Comparison of ENCODE assay signal across 8 cellular contexts in the genomic region with DNA sequence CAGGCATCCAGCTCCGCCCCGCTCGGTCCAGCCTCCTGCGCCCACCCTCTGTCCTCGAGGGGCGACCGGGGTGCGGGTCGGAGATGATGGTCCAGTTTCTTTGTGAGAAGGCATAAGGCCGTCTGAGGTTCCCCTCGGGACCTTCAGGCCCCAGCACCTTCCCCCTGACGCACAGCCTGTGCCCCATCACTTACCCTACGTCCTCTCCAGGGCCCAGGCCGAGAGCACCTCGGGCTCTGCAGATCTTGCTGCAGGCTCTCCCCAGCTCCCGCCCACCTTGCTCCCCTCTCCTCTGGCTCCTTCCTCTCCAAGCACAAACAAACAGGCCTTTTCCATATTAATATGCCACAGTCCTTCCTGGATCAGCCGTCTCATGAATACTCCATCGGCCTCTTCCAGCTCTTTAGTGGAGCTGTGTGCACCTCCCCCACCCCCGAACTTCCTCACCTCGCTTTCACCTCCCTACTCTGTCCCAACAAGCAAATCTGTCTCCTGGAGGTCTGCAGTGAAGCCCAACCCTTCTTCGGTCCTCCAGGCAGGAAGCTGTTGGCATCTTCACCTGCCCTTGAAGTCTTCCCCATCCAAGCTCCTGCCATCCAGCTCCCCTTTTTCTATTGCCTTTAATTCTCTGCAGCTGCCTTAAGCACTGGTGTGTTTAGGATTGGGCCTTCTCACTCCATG. TPM values are rescaled to one million over a fixed set of nuclear protein-coding genes. Genes with fewer than 3 reads are reported as not detected.
A peak's percentile ranks its signal among the peaks of the same experiment; 100 is the strongest.
DNase-seq lines count a peak whose midpoint lies in the region; ATAC-seq lines count a peak whose summit lies in the region.

No MANE protein-coding gene starts in this region.

- H3K4me1 Mint-ChIP-seq in natural killer cell treated with Interleukin-12 subunit alpha and Interleukin-12 subunit beta and Interleukin-15 and Interleukin-18, amount 100 ng/mL, for 72 hours (ENCODE audit: low read depth in 2 of 2) = peaks cover 17 to 19% of the 10 kb centered on the region in 2 donors

- ATAC-seq in natural killer cell treated with Interleukin-12 subunit alpha and Interleukin-12 subunit beta and Interleukin-15 and Interleukin-18, amount 100 ng/mL, for 72 hours = no peak
- no peak for ATAC-seq in HG02610 (IDR thresholded peaks at IDR 0.05; ENCODE audit: unreplicated experiment)
- no peak for ATAC-seq in HG02973 (IDR thresholded peaks at IDR 0.05; ENCODE audit: unreplicated experiment)

- peak overlapping the region; percentile 96 for H3K27ac ChIP-seq in caudate nucleus (ENCODE audit: low read depth, low read length)

- no peaks in the 10 kb centered on the region for H3K36me3 ChIP-seq in H7 (replicated peaks; ENCODE audit: control insufficient read depth, insufficient read depth, low read length)

- H3K4me3 Mint-ChIP-seq in natural killer cell treated with Interleukin-12 subunit alpha and Interleukin-12 subunit beta and Interleukin-15 and Interleukin-18, amount 100 ng/mL, for 72 hours = peak overlapping the region; percentile 71

- no peaks in the 10 kb centered on the region for H3K9me3 Mint-ChIP-seq in natural killer cell treated with Interleukin-12 subunit alpha and Interleukin-12 subunit beta and Interleukin-15 and Interleukin-18, amount 100 ng/mL, for 72 hours

- no peak overlapping the region for H3K27ac Mint-ChIP-seq in natural killer cell treated with Interleukin-12 subunit alpha and Interleukin-12 subunit beta and Interleukin-15 and Interleukin-18, amount 100 ng/mL, for 72 hours

- DNase-seq in AG08396 (ENCODE audit: low spot score) = peak; percentile 7
- peak; percentile 65 for DNase-seq in H7
- DNase-seq in caudate nucleus (lab: John Stamatoyannopoulos, UW) = peak in 5 of 61 donors; percentile 9 to 45 (median 24)
- DNase-seq in natural killer cell treated with Interleukin-12 subunit alpha and Interleukin-12 subunit beta and Interleukin-15 and Interleukin-18, amount 100 ng/mL, for 72 hours (ENCODE audit: low spot score) = no peak
- no peak for DNase-seq in mucosa of gallbladder (ENCODE audit: low spot score)
- no peak for DNase-seq in COLO829 (ENCODE audit: low spot score)

- H3K4me3 ChIP-seq in H7 (ENCODE audit: insufficient read depth, low read depth, low read length) = peak overlapping the region; percentile 58

- no peaks in the 10 kb centered on the region for H3K36me3 Mint-ChIP-seq in natural killer cell treated with Interleukin-12 subunit alpha and Interleukin-12 subunit beta and Interleukin-15 and Interleukin-18, amount 100 ng/mL, for 72 hours

- H3K27me3 ChIP-seq in H7 (ENCODE audit: control insufficient read depth, insufficient read depth, low read length) = peaks cover 49% of the 10 kb centered on the region

- peaks cover 18 to 19% of the 10 kb centered on the region in 2 donors for H3K27me3 Mint-ChIP-seq in natural killer cell treated with Interleukin-12 subunit alpha and Interleukin-12 subunit beta and Interleukin-15 and Interleukin-18, amount 100 ng/mL, for 72 hours

RNA-seq across cellular contexts. Expression of gene COL9A2, which starts 0.4 kb away (rescaled TPM):
- total RNA-seq in H7 (2014; rRNA removed; shearing (Covaris generic)) = 17.6 and 23.8 TPM in 2 replicates
- total RNA-seq in natural killer cell treated with Interleukin-12 subunit alpha and Interleukin-12 subunit beta and Interleukin-15 and Interleukin-18, amount 100 ng/mL, for 72 hours = 1 to 10 TPM; 5.4 to 7.3 TPM
- total RNA-seq in mucosa of gallbladder = 8.3 TPM

RNA-seq across cellular contexts. Expression of gene SMAP2, which starts 56.0 kb away (rescaled TPM):
- total RNA-seq in H7 (2014; rRNA removed; shearing (Covaris generic)) = 9.5 and 12.4 TPM in 2 replicates
- 100 to 1,000 TPM; 132 to 158 TPM for total RNA-seq in natural killer cell treated with Interleukin-12 subunit alpha and Interleukin-12 subunit beta and Interleukin-15 and Interleukin-18, amount 100 ng/mL, for 72 hours
- total RNA-seq in mucosa of gallbladder = 47.6 TPM

RNA-seq across cellular contexts. Expression of gene ZMPSTE24, which starts 59.5 kb away (rescaled TPM):
- 31.3 and 37.9 TPM in 2 replicates for total RNA-seq in H7 (2014; rRNA removed; shearing (Covaris generic))
- total RNA-seq in natural killer cell treated with Interleukin-12 subunit alpha and Interleukin-12 subunit beta and Interleukin-15 and Interleukin-18, amount 100 ng/mL, for 72 hours = 10 to 100 TPM; 36.9 to 38.5 TPM
- 64.8 TPM for total RNA-seq in mucosa of gallbladder

Comparison
In these comparisons a context has a peak if more than half of its experiments do, and no peak if none do; other contexts are left out.
1. DNase-seq: peak in AG08396 (single experiment) and H7 (single experiment); none in natural killer cell treated with Interleukin-12 subunit alpha and Interleukin-12 subunit beta and Interleukin-15 and Interleukin-18, amount 100 ng/mL, for 72 hours (single experiment), mucosa of gallbladder (single experiment) and COLO829 (single experiment).